ENCODE assay signal across 32 cellular contexts in genomic region chr1:36852586-36852985, GRCh38.
"Had no signal": no experiment of that assay in that cellular context is flagged by ENCODE, and none has a peak within 500 bp of the region (broad histone marks: within the 10 kb centered on the region; RNA-seq: fewer than 3 reads in every experiment).

No MANE protein-coding gene starts in this region.

- H3K36me3 ChIP-seq: ascending aorta, cardiac muscle cell had no signal

- H3K4me1 ChIP-seq: ascending aorta had no signal

- H3K27me3 ChIP-seq: ascending aorta, cardiac muscle cell had no signal

- DNase-seq: activated CD4-positive, alpha-beta memory T cell treated with anti-CD3 and anti-CD28 coated beads for 36 hours; activated CD4-positive, alpha-beta T cell treated with anti-CD3 and anti-CD28 coated beads for 1 hour; activated CD4-positive, alpha-beta T cell treated with anti-CD3 and anti-CD28 coated beads for 36 hours; activated CD4-positive, alpha-beta T cell treated with anti-CD3 and anti-CD28 coated beads, Interleukin-2, amount 10 ng/mL, durations not matched to agents 24 days and 14 days; activated CD4-positive, alpha-beta T cell treated with anti-CD3 and anti-CD28 coated beads, Interleukin-2, amount 50 U/mL, for 1 hour; activated CD4-positive, alpha-beta T cell treated with anti-CD3 and anti-CD28 coated beads, Interleukin-2, amount 50 U/mL, for 4 hours; activated CD4-positive, CD25-positive, alpha-beta regulatory T cell; activated CD8-positive, alpha-beta memory T cell treated with anti-CD3 and anti-CD28 coated beads, Interleukin-2, amount 50 U/mL, for 4 hours; activated CD8-positive, alpha-beta T cell treated with anti-CD3 and anti-CD28 coated beads for 36 hours; activated effector memory CD4-positive, alpha-beta T cell treated with anti-CD3 and anti-CD28 coated beads, Interleukin-2, amount 50 U/mL, for 16 hours; activated gamma-delta T cell treated with Interleukin-2 at 50 U/mL for 16 hours; activated naive CD4-positive, alpha-beta T cell treated with anti-CD3 and anti-CD28 coated beads, Interleukin-2, amount 10 ng/mL, durations not matched to agents 7 days and 5 days; activated naive CD4-positive, alpha-beta T cell treated with Interleukin-2 at 50 U/mL for 16 hours; activated naive CD8-positive, alpha-beta T cell treated with anti-CD3 and anti-CD28 coated beads, Interleukin-2, amount 10 ng/mL, durations not matched to agents 7 days and 5 days; activated naive CD8-positive, alpha-beta T cell treated with anti-CD3 and anti-CD28 coated beads, Interleukin-2, amount 50 U/mL, for 24 hours; activated T-cell treated with anti-CD3 and anti-CD28 coated beads for 4 hours; activated T-cell treated with anti-CD3 and anti-CD28 coated beads, Interleukin-2, amount 50 U/mL, for 1 hour; activated T-cell treated with anti-CD3 and anti-CD28 coated beads, Interleukin-2, amount 50 U/mL, for 4 hours; activated T-cell treated with anti-CD3 and anti-CD28 coated beads, Interleukin-2, amount 50 U/mL, for 72 hours; amygdala; anterior cingulate cortex; caudate nucleus; cerebellar nuclear complex; SW 1271; T-helper 1 cell; T-helper 2 cell; T-helper 9 cell had no signal

- FAIRE-seq: bronchial epithelial cell, TTC549 had no signal

- H3K27ac ChIP-seq: ascending aorta, cardiac muscle cell, VCaP had no signal

- H3K9me3 ChIP-seq: ascending aorta had no signal

- H3K4me3 ChIP-seq: ascending aorta, cardiac muscle cell had no signal
